Comparison of ENCODE assay signal across 10 cellular contexts in genomic region chr3:49900491-49901153, GRCh38. TPM values are rescaled to one million over a fixed set of nuclear protein-coding genes. Genes with fewer than 3 reads are reported as not detected.
DNase-seq lines count a peak whose midpoint lies in the region; ATAC-seq lines count a peak whose summit lies in the region.
"Had no signal": no experiment of that assay in that cellular context is flagged by ENCODE, and none has a peak within 500 bp of the region (broad histone marks: within the 10 kb centered on the region; RNA-seq: fewer than 3 reads in every experiment).

No MANE protein-coding gene starts in this region.

- peaks cover 11% of the 10 kb centered on the region for H3K4me1 ChIP-seq in adipocyte (ENCODE audit: control insufficient read depth, insufficient read depth, low read length)

- H3K9me3 Mint-ChIP-seq in activated T-helper 17 cell treated with anti-CD3 and anti-CD28 coated beads, Interleukin-2, amount 50 U/mL, for 72 hours: no peaks in the 10 kb centered on the region
- H3K9me3 Mint-ChIP-seq in activated CD4-positive, alpha-beta memory T cell treated with anti-CD3 and anti-CD28 coated beads, Interleukin-2, amount 10 ng/mL, durations not matched to agents 7 days and 5 days: no peaks in the 10 kb centered on the region

- H3K9me3 ChIP-seq in adipocyte (ENCODE audit: control insufficient read depth, low read length): no peaks in the 10 kb centered on the region

- ATAC-seq in activated T-helper 17 cell treated with anti-CD3 and anti-CD28 coated beads, Interleukin-2, amount 50 U/mL, for 72 hours (replicated peaks): no peak

- CTCF ChIA-PET in activated CD4-positive, alpha-beta memory T cell treated with anti-CD3 and anti-CD28 coated beads, Interleukin-2, amount 10 ng/mL, durations not matched to agents 7 days and 5 days (lab: Charles Lee): interaction anchor here (0.9 to 2.0 kb wide), 3 partner anchors 61 to 229 kb away, joined by 3 to 4 read pairs (median 3); no protein-coding TSS in a partner anchor

- H3K9ac ChIP-seq in adipocyte (ENCODE audit: low read length): no peak overlapping the region

- no peak overlapping the region for H3K4me3 ChIP-seq in adipocyte (ENCODE audit: low read length)

- peaks cover 1% of the 10 kb centered on the region for H3K4me1 Mint-ChIP-seq in activated T-helper 17 cell treated with anti-CD3 and anti-CD28 coated beads, Interleukin-2, amount 50 U/mL, for 72 hours
- H3K4me1 Mint-ChIP-seq in activated CD4-positive, alpha-beta memory T cell treated with anti-CD3 and anti-CD28 coated beads, Interleukin-2, amount 10 ng/mL, durations not matched to agents 7 days and 5 days: peaks cover 17% of the 10 kb centered on the region

- DNase-seq in NCI-H2081 (lab: John Stamatoyannopoulos, UW) (peak; percentile 38 to 71), NCI-H2081 treated with DMSO at 0.1 percent for 48 hours (lab: John Stamatoyannopoulos, UW) (no peak), adipocyte (ENCODE audit: low read depth) (peak; percentile 58), islet precursor cell (peak; percentile 54), ureter (ENCODE audit: low spot score) (peak; percentile 88), Ammon's horn (ENCODE audit: low spot score) (no peak)
- DNase-seq in activated CD4-positive, alpha-beta memory T cell treated with anti-CD3 and anti-CD28 coated beads, Interleukin-2, amount 10 ng/mL, durations not matched to agents 7 days and 5 days: no peak
- DNase-seq: central memory CD4-positive, alpha-beta T cell; mesenchymal stem cell had no signal

- H3K4me3 Mint-ChIP-seq in activated T-helper 17 cell treated with anti-CD3 and anti-CD28 coated beads, Interleukin-2, amount 50 U/mL, for 72 hours: no peak overlapping the region
- H3K4me3 Mint-ChIP-seq in activated CD4-positive, alpha-beta memory T cell treated with anti-CD3 and anti-CD28 coated beads, Interleukin-2, amount 10 ng/mL, durations not matched to agents 7 days and 5 days: no peak overlapping the region

- H3K36me3 Mint-ChIP-seq in activated T-helper 17 cell treated with anti-CD3 and anti-CD28 coated beads, Interleukin-2, amount 50 U/mL, for 72 hours (ENCODE audit: low read depth): no peaks in the 10 kb centered on the region
- H3K36me3 Mint-ChIP-seq in activated CD4-positive, alpha-beta memory T cell treated with anti-CD3 and anti-CD28 coated beads, Interleukin-2, amount 10 ng/mL, durations not matched to agents 7 days and 5 days (ENCODE audit: low read depth): no peaks in the 10 kb centered on the region

- no peak overlapping the region for H3K27ac Mint-ChIP-seq in activated T-helper 17 cell treated with anti-CD3 and anti-CD28 coated beads, Interleukin-2, amount 50 U/mL, for 72 hours
- no peak overlapping the region for H3K27ac Mint-ChIP-seq in activated CD4-positive, alpha-beta memory T cell treated with anti-CD3 and anti-CD28 coated beads, Interleukin-2, amount 10 ng/mL, durations not matched to agents 7 days and 5 days

- POLR2A ChIA-PET in activated CD4-positive, alpha-beta memory T cell treated with anti-CD3 and anti-CD28 coated beads, Interleukin-2, amount 10 ng/mL, durations not matched to agents 7 days and 5 days (lab: Charles Lee): no interaction called here

- peaks cover 9% of the 10 kb centered on the region for H3K27me3 ChIP-seq in adipocyte (replicated peaks; ENCODE audit: control insufficient read depth, insufficient read depth, low read length)

- H3K27me3 Mint-ChIP-seq in activated T-helper 17 cell treated with anti-CD3 and anti-CD28 coated beads, Interleukin-2, amount 50 U/mL, for 72 hours: no peaks in the 10 kb centered on the region
- no peaks in the 10 kb centered on the region for H3K27me3 Mint-ChIP-seq in activated CD4-positive, alpha-beta memory T cell treated with anti-CD3 and anti-CD28 coated beads, Interleukin-2, amount 10 ng/mL, durations not matched to agents 7 days and 5 days

- no peaks in the 10 kb centered on the region for H3K36me3 ChIP-seq in adipocyte (ENCODE audit: control insufficient read depth, insufficient read depth, low read length, severe bottlenecking)

RNA-seq across cellular contexts. Expression of gene MST1R, which starts 3.1 kb away (rescaled TPM):
- 39.2 TPM for total RNA-seq in ureter
- total RNA-seq in activated T-helper 17 cell treated with anti-CD3 and anti-CD28 coated beads, Interleukin-2, amount 50 U/mL, for 72 hours: under 1 TPM; 0.74 to 0.84 TPM
- total RNA-seq in activated CD4-positive, alpha-beta memory T cell treated with anti-CD3 and anti-CD28 coated beads, Interleukin-2, amount 10 ng/mL, durations not matched to agents 7 days and 5 days: 1 to 10 TPM; 1.5 to 2.6 TPM

RNA-seq across cellular contexts. Expression of gene MON1A, which starts 29.0 kb away (rescaled TPM):
- total RNA-seq in ureter: 11.8 TPM
- total RNA-seq in activated T-helper 17 cell treated with anti-CD3 and anti-CD28 coated beads, Interleukin-2, amount 50 U/mL, for 72 hours: 10 to 100 TPM in 1 of 2 donors, 1 to 10 TPM in 1; 4.6 to 15.8 TPM
- total RNA-seq in activated CD4-positive, alpha-beta memory T cell treated with anti-CD3 and anti-CD28 coated beads, Interleukin-2, amount 10 ng/mL, durations not matched to agents 7 days and 5 days: 10 to 100 TPM in 1 of 2 experiments, 1 to 10 TPM in 1; 9.7 to 10.3 TPM

RNA-seq across cellular contexts. Expression of gene CAMKV, which starts 30.9 kb away (rescaled TPM):
- total RNA-seq in ureter: not detected
- total RNA-seq in activated T-helper 17 cell treated with anti-CD3 and anti-CD28 coated beads, Interleukin-2, amount 50 U/mL, for 72 hours: under 1 TPM; 0.15 to 0.34 TPM
- not detected for total RNA-seq in activated CD4-positive, alpha-beta memory T cell treated with anti-CD3 and anti-CD28 coated beads, Interleukin-2, amount 10 ng/mL, durations not matched to agents 7 days and 5 days

RNA-seq across cellular contexts. Expression of gene RBM6, which starts 39.3 kb away (rescaled TPM):
- 130 TPM for total RNA-seq in ureter
- 10 to 100 TPM; 75.5 to 88.4 TPM for total RNA-seq in activated T-helper 17 cell treated with anti-CD3 and anti-CD28 coated beads, Interleukin-2, amount 50 U/mL, for 72 hours
- 10 to 100 TPM; 88.0 to 90.3 TPM for total RNA-seq in activated CD4-positive, alpha-beta memory T cell treated with anti-CD3 and anti-CD28 coated beads, Interleukin-2, amount 10 ng/mL, durations not matched to agents 7 days and 5 days

RNA-seq across cellular contexts. Expression of gene TRAIP, which starts 44.3 kb away (rescaled TPM):
- 2.0 TPM for total RNA-seq in ureter
- total RNA-seq in activated T-helper 17 cell treated with anti-CD3 and anti-CD28 coated beads, Interleukin-2, amount 50 U/mL, for 72 hours: 10 to 100 TPM; 19.6 to 24.5 TPM
- 10 to 100 TPM; 19.3 to 21.0 TPM for total RNA-seq in activated CD4-positive, alpha-beta memory T cell treated with anti-CD3 and anti-CD28 coated beads, Interleukin-2, amount 10 ng/mL, durations not matched to agents 7 days and 5 days

Comparison
In these comparisons a context has a peak if more than half of its experiments do, and no peak if none do; other contexts are left out.
1. DNase-seq: peak in NCI-H2081 (2 of 2), adipocyte (single experiment), islet precursor cell (single experiment) and ureter (single experiment); none in NCI-H2081 treated with DMSO at 0.1 percent for 48 hours (single experiment), Ammon's horn (single experiment) and activated CD4-positive, alpha-beta memory T cell treated with anti-CD3 and anti-CD28 coated beads, Interleukin-2, amount 10 ng/mL, durations not matched to agents 7 days and 5 days (single experiment).
2. RNA of gene MST1R, which starts 3.1 kb away (total RNA-seq): 39.2 TPM in ureter (single experiment); 1.5 to 2.6 TPM in activated CD4-positive, alpha-beta memory T cell treated with anti-CD3 and anti-CD28 coated beads, Interleukin-2, amount 10 ng/mL, durations not matched to agents 7 days and 5 days and 0.74 to 0.84 TPM in activated T-helper 17 cell treated with anti-CD3 and anti-CD28 coated beads, Interleukin-2, amount 50 U/mL, for 72 hours; every median in the first group is over 10 times any median in the second.